Comparison of ENCODE assay signal across 24 cellular contexts in genomic region chr14:54048736-54049135, GRCh38.
DNase-seq lines count a peak whose midpoint lies in the region; ATAC-seq, FAIRE-seq and TF ChIP-seq lines count a peak whose summit lies in the region.
"Had no signal": no experiment of that assay in that cellular context is flagged by ENCODE, and none has a peak within 500 bp of the region (broad histone marks: within the 10 kb centered on the region; RNA-seq: fewer than 3 reads in every experiment).

No MANE protein-coding gene starts in this region.

- ATAC-seq in A549 (no peak), left colon (peak; percentile 83)

- H3K27ac Mint-ChIP-seq in endodermal cell, result no peak overlapping the region
- H3K27ac Mint-ChIP-seq: CD4-positive, CD25-positive, alpha-beta regulatory T cell; H9; IgD-negative memory B cell had no signal

- no peaks in the 10 kb centered on the region for H3K27me3 ChIP-seq in endodermal cell (ENCODE audit: control insufficient read depth, insufficient read depth, low read length, poor library complexity, severe bottlenecking)

- H3K27ac ChIP-seq in A549, result no peak overlapping the region
- H3K27ac ChIP-seq in substantia nigra (ENCODE audit: low read depth, low read length, poor library complexity, severe bottlenecking), result no peak overlapping the region
- H3K27ac ChIP-seq in endodermal cell (ENCODE audit: low read depth, low read length), result no peak overlapping the region
- H3K27ac ChIP-seq: PC-9 had no signal

- H3K36me3 ChIP-seq in endodermal cell (ENCODE audit: control insufficient read depth, insufficient read depth, low read length), result no peaks in the 10 kb centered on the region
- H3K36me3 ChIP-seq: BE2C had no signal

- TF ChIP-seq RAD21 in A549 (conservative IDR thresholded peaks at IDR 0.05 in 1 of 2, IDR thresholded peaks at IDR 0.05 in 1 of 2), result no peak

- H3K9me3 ChIP-seq in A549, result no peaks in the 10 kb centered on the region
- no peaks in the 10 kb centered on the region for H3K9me3 ChIP-seq in endodermal cell (ENCODE audit: control insufficient read depth, low read length)
- H3K9me3 ChIP-seq: BE2C, Caco-2 had no signal

- 37% methylated on average over 5 of the region's 5 CpGs for WGBS in A549 (ENCODE audit: missing lambda C conversion rate)
- WGBS in endodermal cell (ENCODE audit: insufficient coverage in 1 of 2, insufficient read length in 1 of 2), 2 experiments, result 76 to 89% methylated on average over 3 to 4 of the region's 5 CpGs

- H3K4me3 ChIP-seq in A549 (no peak overlapping the region), endodermal cell (ENCODE audit: low read length) (no peak overlapping the region)
- H3K4me3 ChIP-seq: PC-9 had no signal

- DNase-seq in A549 (ENCODE audit: low read depth in 1 of 2, low spot score in 1 of 2) (no peak), HuH-7 (ENCODE audit: low spot score) (peak; percentile 12), SW480 (ENCODE audit: low spot score) (peak; percentile 76), left colon (no peak), substantia nigra (lab: John Stamatoyannopoulos, UW) (no peak), urothelium cell line (ENCODE audit: low spot score) (no peak), endodermal cell (no peak), mesenteric fat pad (ENCODE audit: low spot score) (no peak)
- DNase-seq: 8988T; BE2C; Caco-2; CD4-positive, CD25-positive, alpha-beta regulatory T cell; DMS79; H9; Karpas-422; MM.1S; NCI-H1105 treated with DMSO at 0.1 percent for 48 hours; NCI-H187 treated with DMSO at 0.1 percent for 48 hours; NCI-H2227 treated with DMSO at 0.1 percent for 48 hours; NCI-H510A treated with DMSO at 0.1 percent for 48 hours; NCI-H82; PC-9 had no signal

- H3K9me3 Mint-ChIP-seq in endodermal cell, result no peaks in the 10 kb centered on the region
- H3K9me3 Mint-ChIP-seq: H9, IgD-negative memory B cell had no signal

- TF ChIP-seq EP300 in A549 (IDR thresholded peaks at IDR 0.05), result no peak

- TF ChIP-seq CTCF in A549 (IDR thresholded peaks at IDR 0.05) (no peak), endodermal cell (conservative IDR thresholded peaks at IDR 0.05) (no peak)

- no peak overlapping the region for H3K9ac ChIP-seq in endodermal cell (ENCODE audit: extremely low read depth, low read length, poor library complexity, severe bottlenecking)

- no peak for TF ChIP-seq POLR2A in A549 (IDR thresholded peaks at IDR 0.05; ENCODE audit: low read length)

- intact Hi-C loops in left colon (cut with DNase I, micrococcal nuclease), result no loop called here

- CTCF ChIA-PET in A549 (lab: Yijun Ruan, JAX), result no interaction called here

- peaks cover 1% of the 10 kb centered on the region for H3K27me3 Mint-ChIP-seq in endodermal cell (ENCODE audit: insufficient read depth)
- H3K27me3 Mint-ChIP-seq: CD4-positive, CD25-positive, alpha-beta regulatory T cell; IgD-negative memory B cell had no signal

- FAIRE-seq in A549 (lab: Jason Lieb, UNC) (no peak), urothelium cell line (lab: Jason Lieb, UNC) (no peak)
- FAIRE-seq: GM12892 had no signal

- peak overlapping the region; percentile 30; the same call in 1 of the 3 replicates for H3K4me2 ChIP-seq in A549
- H3K4me2 ChIP-seq: PC-9 had no signal

- 0 out of 3 replicates have a peak, but pooled peaks cover 5% of the 10 kb centered on the region for H3K4me1 ChIP-seq in A549
- no peaks in the 10 kb centered on the region for H3K4me1 ChIP-seq in endodermal cell (ENCODE audit: control insufficient read depth, insufficient read depth, low read length)
- H3K4me1 ChIP-seq: BE2C had no signal

- H3K4me1 Mint-ChIP-seq in endodermal cell, result peaks cover 10% of the 10 kb centered on the region
- H3K4me1 Mint-ChIP-seq: CD4-positive, CD25-positive, alpha-beta regulatory T cell had no signal

- POLR2A ChIA-PET in A549 (lab: Yijun Ruan, JAX), result interaction anchor here (1.1 kb wide), 1 partner anchor 126 kb away, joined by 3 read pairs; no protein-coding TSS in a partner anchor

- H3K36me3 Mint-ChIP-seq in endodermal cell (ENCODE audit: low read depth), result no peaks in the 10 kb centered on the region
- H3K36me3 Mint-ChIP-seq: CD4-positive, CD25-positive, alpha-beta regulatory T cell; IgD-negative memory B cell had no signal

- H3K4me3 Mint-ChIP-seq in endodermal cell, result no peak overlapping the region
- H3K4me3 Mint-ChIP-seq: CD4-positive, CD25-positive, alpha-beta regulatory T cell; H9; IgD-negative memory B cell had no signal

TF ChIP-seq in A549, 52 proteins besides CTCF, POLR2A, EP300 and RAD21:
- no peak for TF ChIP-seq HOXA7 (CRISPR knock-in tag; IDR thresholded peaks at IDR 0.05)
- TF ChIP-seq BCL3 (IDR thresholded peaks at IDR 0.05), result no peak
TF ChIP-seq in A549: peak in this region for 0.

Comparison
In these comparisons a context has a peak if more than half of its experiments do, and no peak if none do; other contexts are left out.
1. DNase-seq: peak in HuH-7 (single experiment) and SW480 (single experiment); none in A549 (0 of 2), left colon (0 of 2), substantia nigra (0 of 49), urothelium cell line (single experiment), endodermal cell (single experiment) and mesenteric fat pad (single experiment).